In genomic region chr3:187076297-187076696, GRCh38 we compare ENCODE assay signal across 20 cellular contexts.
DNase-seq lines count a peak whose midpoint lies in the region; ATAC-seq and TF ChIP-seq lines count a peak whose summit lies in the region.
"Had no signal": no experiment of that assay in that cellular context is flagged by ENCODE, and none has a peak within 500 bp of the region (broad histone marks: within the 10 kb centered on the region; RNA-seq: fewer than 3 reads in every experiment).

No MANE protein-coding gene starts in this region.

- CTCF ChIA-PET in CD8-positive, alpha-beta T cell (lab: Charles Lee) = interaction anchor here (1.4 kb wide), 1 partner anchor 9 kb away, joined by 5 read pairs; no protein-coding TSS in a partner anchor

- H4K8ac ChIP-seq in H9 (replicated peaks; ENCODE audit: insufficient read length, low read depth, low read length) = no peak overlapping the region

- no peaks in the 10 kb centered on the region for H3K4me1 ChIP-seq in CD8-positive, alpha-beta T cell (ENCODE audit: insufficient read depth, low read length)
- H3K4me1 ChIP-seq in H9 (ENCODE audit: insufficient read depth, low read length) = peaks cover 8% of the 10 kb centered on the region; the same call in 1 of the 2 replicates
- H3K4me1 ChIP-seq: parathyroid adenoma, sigmoid colon had no signal

- H3K4me1 Mint-ChIP-seq in CD8-positive, alpha-beta T cell (ENCODE audit: low read depth) = peaks cover 16% of the 10 kb centered on the region
- peaks cover 40 to 42% of the 10 kb centered on the region in 2 experiments for H3K4me1 Mint-ChIP-seq in H9
- H3K4me1 Mint-ChIP-seq in activated naive CD8-positive, alpha-beta T cell (ENCODE audit: low read depth) = peaks cover 8% of the 10 kb centered on the region
- peaks cover 0 to 7% of the 10 kb centered on the region in 2 donors for H3K4me1 Mint-ChIP-seq in natural killer cell treated with Interleukin-12 subunit alpha and Interleukin-12 subunit beta and Interleukin-15 and Interleukin-18, amount 100 ng/mL, for 72 hours (ENCODE audit: low read depth in 2 of 2)
- H3K4me1 Mint-ChIP-seq in HFFc6 (ENCODE audit: low read depth) = no peaks in the 10 kb centered on the region

- peaks cover 46% of the 10 kb centered on the region for H3K36me3 ChIP-seq in CD8-positive, alpha-beta T cell (ENCODE audit: insufficient read depth, low read length)
- H3K36me3 ChIP-seq: sigmoid colon had no signal

- H2AK5ac ChIP-seq in H9 (ENCODE audit: insufficient read length, low read length) = no peak overlapping the region

- ATAC-seq in CD8-positive, alpha-beta T cell = no peak
- no peak for ATAC-seq in natural killer cell treated with Interleukin-12 subunit alpha and Interleukin-12 subunit beta and Interleukin-15 and Interleukin-18, amount 100 ng/mL, for 72 hours
- ATAC-seq in Right ventricle myocardium inferior = no peak
- ATAC-seq: activated CD4-positive, alpha-beta T cell treated with anti-CD3 and anti-CD28 coated beads for 36 hours; heart left ventricle; left cardiac atrium had no signal

- H3K4me2 ChIP-seq in H9 (ENCODE audit: insufficient read depth, insufficient read length, low read length) = no peak overlapping the region
- H3K4me2 ChIP-seq: KMS-11 had no signal

- H2BK12ac ChIP-seq in H9 (ENCODE audit: insufficient read length, low read depth, low read length) = no peak overlapping the region

- DNase-seq in CD8-positive, alpha-beta T cell = no peak
- DNase-seq in H9 = no peak
- DNase-seq in natural killer cell treated with Interleukin-12 subunit alpha and Interleukin-12 subunit beta and Interleukin-15 and Interleukin-18, amount 100 ng/mL, for 72 hours (ENCODE audit: low spot score) = no peak
- DNase-seq in DMS79 treated with DMSO at 0.1 percent for 48 hours (lab: John Stamatoyannopoulos, UW) = no peak
- DNase-seq in HFFc6 = no peak
- no peak for DNase-seq in Right ventricle myocardium inferior (ENCODE audit: missing footprints)
- DNase-seq: activated CD4-positive, alpha-beta T cell treated with anti-CD3 and anti-CD28 coated beads for 36 hours; DMS79; heart left ventricle; left cardiac atrium; mesenchymal stem cell; NCI-H187; NCI-H748 treated with DMSO at 0.1 percent for 48 hours; SHP77; sigmoid colon; SW 1271 had no signal

- intact Hi-C loops in CD8-positive, alpha-beta T cell (cut with DNase I, micrococcal nuclease) = no loop called here
- intact Hi-C loops in Right ventricle myocardium inferior (cut with DNase I) = no loop called here

- no peaks in the 10 kb centered on the region for H3K9me3 ChIP-seq in CD8-positive, alpha-beta T cell (ENCODE audit: low read length)
- H3K9me3 ChIP-seq in H9 (ENCODE audit: control insufficient read depth, low read depth, low read length) = no peaks in the 10 kb centered on the region
- H3K9me3 ChIP-seq: heart left ventricle, sigmoid colon had no signal

- H3K27ac Mint-ChIP-seq in CD8-positive, alpha-beta T cell = peak overlapping the region; percentile 84
- H3K27ac Mint-ChIP-seq in H9 (peak overlapping the region in 2 of 3 experiments; percentile 73 to 88; a peak in 4 of 7 replicates), HFFc6 (no peak overlapping the region)
- H3K27ac Mint-ChIP-seq in activated naive CD8-positive, alpha-beta T cell = peak overlapping the region; percentile 75
- peak overlapping the region; percentile 16 to 17 for H3K27ac Mint-ChIP-seq in natural killer cell treated with Interleukin-12 subunit alpha and Interleukin-12 subunit beta and Interleukin-15 and Interleukin-18, amount 100 ng/mL, for 72 hours
- H3K27ac Mint-ChIP-seq: dendritic cell treated with granulocyte-macrophage colony-stimulating factor and Interleukin-4, amounts not matched to agents 40 ng/mL and 50 ng/mL, for 4 days had no signal

- no peak overlapping the region for H3K4me3 Mint-ChIP-seq in CD8-positive, alpha-beta T cell
- no peak overlapping the region for H3K4me3 Mint-ChIP-seq in H9
- H3K4me3 Mint-ChIP-seq in activated naive CD8-positive, alpha-beta T cell = no peak overlapping the region
- no peak overlapping the region for H3K4me3 Mint-ChIP-seq in natural killer cell treated with Interleukin-12 subunit alpha and Interleukin-12 subunit beta and Interleukin-15 and Interleukin-18, amount 100 ng/mL, for 72 hours
- no peak overlapping the region for H3K4me3 Mint-ChIP-seq in HFFc6
- H3K4me3 Mint-ChIP-seq: activated CD4-positive, alpha-beta T cell treated with anti-CD3 and anti-CD28 coated beads for 36 hours; dendritic cell treated with granulocyte-macrophage colony-stimulating factor and Interleukin-4, amounts not matched to agents 40 ng/mL and 50 ng/mL, for 4 days had no signal

- no peak overlapping the region for H3K23ac ChIP-seq in H9 (ENCODE audit: insufficient read length, low read depth, low read length)

- H3K9ac ChIP-seq in H9 (ENCODE audit: extremely low read depth, insufficient read length, low read length) = no peak overlapping the region
- H3K9ac ChIP-seq: KMS-11, parathyroid adenoma had no signal

- H3K27ac ChIP-seq in CD8-positive, alpha-beta T cell (ENCODE audit: low read depth, low read length) = no peak overlapping the region
- no peak overlapping the region for H3K27ac ChIP-seq in H9 (ENCODE audit: insufficient read length, low read depth, low read length)
- H3K27ac ChIP-seq: heart left ventricle, KMS-11, parathyroid adenoma, sigmoid colon had no signal

- no peak overlapping the region for H4K5ac ChIP-seq in H9 (ENCODE audit: insufficient read length, low read depth, low read length)

- H2AFZ ChIP-seq in H9 (ENCODE audit: low read length) = no peak overlapping the region
- H2AFZ ChIP-seq: parathyroid adenoma had no signal

- H3K36me3 Mint-ChIP-seq in CD8-positive, alpha-beta T cell = peaks cover 74% of the 10 kb centered on the region
- H3K36me3 Mint-ChIP-seq in H9 (ENCODE audit: insufficient read depth in 1 of 3, low read depth in 3 of 3) = peaks cover 40 to 68% (median 58%) of the 10 kb centered on the region in 3 experiments
- peaks cover 2% of the 10 kb centered on the region for H3K36me3 Mint-ChIP-seq in activated naive CD8-positive, alpha-beta T cell
- H3K36me3 Mint-ChIP-seq in natural killer cell treated with Interleukin-12 subunit alpha and Interleukin-12 subunit beta and Interleukin-15 and Interleukin-18, amount 100 ng/mL, for 72 hours = peaks cover 22% of the 10 kb centered on the region
- H3K36me3 Mint-ChIP-seq in HFFc6 (ENCODE audit: low read depth) = no peaks in the 10 kb centered on the region

- no peak overlapping the region for H3K4me3 ChIP-seq in CD8-positive, alpha-beta T cell (ENCODE audit: low read depth, low read length)
- H3K4me3 ChIP-seq: heart left ventricle, sigmoid colon had no signal

- POLR2A ChIA-PET in CD8-positive, alpha-beta T cell (lab: Charles Lee) = no interaction called here

- no peak overlapping the region for H2BK5ac ChIP-seq in H9 (ENCODE audit: insufficient read length, low read length)

- H3K18ac ChIP-seq in H9 (ENCODE audit: insufficient read length, low read depth, low read length) = no peak overlapping the region

- no peak overlapping the region for H3K14ac ChIP-seq in H9 (ENCODE audit: insufficient read depth, low read length)

- H4K20me1 ChIP-seq in H9 (ENCODE audit: control insufficient read depth, insufficient read depth, insufficient read length) = no peaks in the 10 kb centered on the region

- TF ChIP-seq CTCF in CD8-positive, alpha-beta T cell (IDR thresholded peaks at IDR 0.05) = no peak
- TF ChIP-seq CTCF in H9 (conservative IDR thresholded peaks at IDR 0.05) (no peak), HFFc6 (IDR thresholded peaks at IDR 0.05) (no peak)

- no peak overlapping the region for H4K91ac ChIP-seq in H9 (ENCODE audit: insufficient read length, low read depth, low read length)

- H3K4ac ChIP-seq in H9 (ENCODE audit: low read depth, low read length) = no peak overlapping the region

- H3K56ac ChIP-seq in H9 (ENCODE audit: insufficient read length, low read depth, low read length) = no peak overlapping the region

- no peaks in the 10 kb centered on the region for H3K9me3 Mint-ChIP-seq in CD8-positive, alpha-beta T cell
- H3K9me3 Mint-ChIP-seq in H9 (no peaks in the 10 kb centered on the region), HFFc6 (no peaks in the 10 kb centered on the region)
- H3K9me3 Mint-ChIP-seq in activated naive CD8-positive, alpha-beta T cell (ENCODE audit: low read depth) = no peaks in the 10 kb centered on the region
- H3K9me3 Mint-ChIP-seq in natural killer cell treated with Interleukin-12 subunit alpha and Interleukin-12 subunit beta and Interleukin-15 and Interleukin-18, amount 100 ng/mL, for 72 hours = no peaks in the 10 kb centered on the region
- H3K9me3 Mint-ChIP-seq: dendritic cell treated with granulocyte-macrophage colony-stimulating factor and Interleukin-4, amounts not matched to agents 40 ng/mL and 50 ng/mL, for 4 days had no signal

- no peaks in the 10 kb centered on the region for H3K27me3 Mint-ChIP-seq in CD8-positive, alpha-beta T cell (ENCODE audit: low read depth)
- H3K27me3 Mint-ChIP-seq in H9 (ENCODE audit: low read depth) (no peaks in the 10 kb centered on the region), HFFc6 (ENCODE audit: insufficient read depth) (peaks cover 14% of the 10 kb centered on the region; the same call in 1 of the 2 replicates)
- H3K27me3 Mint-ChIP-seq in activated naive CD8-positive, alpha-beta T cell = no peaks in the 10 kb centered on the region
- H3K27me3 Mint-ChIP-seq in natural killer cell treated with Interleukin-12 subunit alpha and Interleukin-12 subunit beta and Interleukin-15 and Interleukin-18, amount 100 ng/mL, for 72 hours = no peaks in the 10 kb centered on the region
- H3K27me3 Mint-ChIP-seq: activated CD4-positive, alpha-beta T cell treated with anti-CD3 and anti-CD28 coated beads for 36 hours; dendritic cell treated with granulocyte-macrophage colony-stimulating factor and Interleukin-4, amounts not matched to agents 40 ng/mL and 50 ng/mL, for 4 days had no signal

- H3K79me2 ChIP-seq in H9 (ENCODE audit: insufficient read depth, low read length) = no peaks in the 10 kb centered on the region
- H3K79me2 ChIP-seq: parathyroid adenoma had no signal

- no CpG with 5 or more reads among the region's 6 CpGs for WGBS in H9 (ENCODE audit: extremely low coverage, insufficient read length, low lambda C conversion rate)

- H3K79me1 ChIP-seq in H9 (ENCODE audit: insufficient read depth, low read depth, low read length, poor library complexity, severe bottlenecking) = no peaks in the 10 kb centered on the region

- H2BK20ac ChIP-seq in H9 (ENCODE audit: low read depth, low read length, poor library complexity, severe bottlenecking) = no peak overlapping the region

- no peaks in the 10 kb centered on the region for H3K23me2 ChIP-seq in H9 (ENCODE audit: insufficient read length, low read depth, low read length, poor library complexity, severe bottlenecking)

- H3T11ph ChIP-seq in H9 (ENCODE audit: low read length) = no peak overlapping the region

- no peak overlapping the region for H2BK120ac ChIP-seq in H9 (ENCODE audit: low read depth, low read length, poor library complexity, severe bottlenecking)

- no peaks in the 10 kb centered on the region for H3K27me3 ChIP-seq in CD8-positive, alpha-beta T cell (ENCODE audit: insufficient read depth, low read length)
- H3K27me3 ChIP-seq in H9 (ENCODE audit: insufficient read depth, low read length) = no peaks in the 10 kb centered on the region
- H3K27me3 ChIP-seq: heart left ventricle, sigmoid colon had no signal

- H2BK15ac ChIP-seq in H9 (ENCODE audit: low read depth, low read length) = no peak overlapping the region
